In genomic region chr7:77318019-77318418, GRCh38 we compare ENCODE assay signal across 28 cellular contexts.
"Had no signal": no experiment of that assay in that cellular context is flagged by ENCODE, and none has a peak within 500 bp of the region (broad histone marks: within the 10 kb centered on the region; RNA-seq: fewer than 3 reads in every experiment).

No MANE protein-coding gene starts in this region.

- H3K9me3 ChIP-seq: stomach, suprapubic skin, testis, thoracic aorta, thyroid gland, tibial artery, tibial nerve, transverse colon, upper lobe of left lung, upper lobe of right lung, uterus, vagina had no signal

- DNase-seq: stimulated activated CD4-positive, alpha-beta T cell treated with anti-CD3 and anti-CD28 coated beads, Interleukin-2, amount 100 ng/mL, for 48 hours; stimulated activated CD4-positive, alpha-beta T cell treated with anti-CD3 and anti-CD28 coated beads, Interleukin-4, amount 100 ng/mL, for 1 hour; stimulated activated CD4-positive, alpha-beta T cell treated with anti-CD3 and anti-CD28 coated beads, Interleukin-4, amount 100 ng/mL, for 24 hours; stimulated activated CD4-positive, alpha-beta T cell treated with anti-CD3 and anti-CD28 coated beads, Interleukin-4, amount 100 ng/mL, for 4 hours; stimulated activated CD8-positive, alpha-beta memory T cell treated with anti-CD3 and anti-CD28 coated beads, Interleukin-4, amount 100 ng/mL, for 48 hours; stimulated activated naive B cell treated with anti-CD40 and anti-IgM and Interleukin-4, amounts not matched to agents 10 μg/mL and 1 μg/mL and 100 μg/mL, for 72 hours; stimulated activated naive CD4-positive, alpha-beta T cell; stimulated activated naive CD4-positive, alpha-beta T cell treated with Interleukin-2 at 50 U/mL for 16 hours; stimulated activated naive CD8-positive, alpha-beta T cell treated with anti-CD3 and anti-CD28 coated beads, Interleukin-15, amount 100 ng/mL, for 72 hours; stimulated activated naive CD8-positive, alpha-beta T cell treated with anti-CD3 and anti-CD28 coated beads, Interleukin-15, Interleukin-2, amounts not matched to agents 100 U/mL and 50 U/mL, for 24 hours; stomach; substantia nigra; testis; thyroid gland; tibial artery; transverse colon; trophoblast cell; upper lobe of left lung; upper lobe of right lung; uterus had no signal

- H3K4me3 Mint-ChIP-seq: stimulated activated effector memory CD8-positive, alpha-beta T cell treated with anti-CD3 and anti-CD28 coated beads, Interleukin-12 subunit alpha, Interleukin-12 subunit beta, amount 100 ng/mL, for 72 hours; stimulated activated memory B cell treated with anti-CD40 and anti-IgM and Interleukin-4, amounts not matched to agents 10 μg/mL and 1 μg/mL and 100 μg/mL, for 72 hours; stimulated activated naive B cell treated with anti-CD40 and anti-IgM and Interleukin-4, amounts not matched to agents 10 μg/mL and 1 μg/mL and 100 μg/mL, for 72 hours; stimulated activated naive CD8-positive, alpha-beta T cell treated with anti-CD3 and anti-CD28 coated beads, Interleukin-15, amount 100 ng/mL, for 72 hours; stimulated activated naive CD8-positive, alpha-beta T cell treated with anti-CD3 and anti-CD28 coated beads, Interleukin-15, Interleukin-2, amounts not matched to agents 100 ng/mL and 50 ng/mL, for 24 hours; type B pancreatic cell had no signal

- H3K4me1 ChIP-seq: uterus, vagina had no signal

- H3K4me1 Mint-ChIP-seq: stimulated activated naive CD8-positive, alpha-beta T cell treated with anti-CD3 and anti-CD28 coated beads, Interleukin-15, amount 100 ng/mL, for 72 hours had no signal

- H3K36me3 ChIP-seq: thoracic aorta, thyroid gland, transverse colon, uterus, vagina had no signal

- H3K27ac Mint-ChIP-seq: stimulated activated effector memory CD8-positive, alpha-beta T cell treated with anti-CD3 and anti-CD28 coated beads, Interleukin-12 subunit alpha, Interleukin-12 subunit beta, amount 100 ng/mL, for 72 hours; stimulated activated memory B cell treated with anti-CD40 and anti-IgM and Interleukin-4, amounts not matched to agents 10 μg/mL and 1 μg/mL and 100 μg/mL, for 72 hours; stimulated activated naive B cell treated with anti-CD40 and anti-IgM and Interleukin-4, amounts not matched to agents 10 μg/mL and 1 μg/mL and 100 μg/mL, for 72 hours; stimulated activated naive CD8-positive, alpha-beta T cell treated with anti-CD3 and anti-CD28 coated beads, Interleukin-15, amount 100 ng/mL, for 72 hours; stimulated activated naive CD8-positive, alpha-beta T cell treated with anti-CD3 and anti-CD28 coated beads, Interleukin-15, Interleukin-2, amounts not matched to agents 100 ng/mL and 50 ng/mL, for 24 hours; type B pancreatic cell had no signal

- H3K27ac ChIP-seq: stomach, suprapubic skin, testis, thoracic aorta, thyroid gland, tibial artery, tibial nerve, transverse colon, upper lobe of left lung, upper lobe of right lung, uterus, vagina had no signal

- H3K27me3 ChIP-seq: stomach, suprapubic skin, testis, thyroid gland, tibial artery, tibial nerve, transverse colon, upper lobe of left lung, upper lobe of right lung, uterus, vagina had no signal

- ATAC-seq: stimulated activated effector memory CD8-positive, alpha-beta T cell treated with anti-CD3 and anti-CD28 coated beads, Interleukin-12 subunit alpha, Interleukin-12 subunit beta, amount 100 ng/mL, for 72 hours; stimulated activated memory B cell treated with anti-CD40 and anti-IgM and Interleukin-4, amounts not matched to agents 10 μg/mL and 1 μg/mL and 100 μg/mL, for 72 hours; stimulated activated naive B cell treated with anti-CD40 and anti-IgM and Interleukin-4, amounts not matched to agents 10 μg/mL and 1 μg/mL and 100 μg/mL, for 72 hours; stimulated activated naive CD8-positive, alpha-beta T cell treated with anti-CD3 and anti-CD28 coated beads, Interleukin-15, amount 100 ng/mL, for 72 hours; stimulated activated naive CD8-positive, alpha-beta T cell treated with anti-CD3 and anti-CD28 coated beads, Interleukin-15, Interleukin-2, amounts not matched to agents 100 U/mL and 50 U/mL, for 24 hours; upper lobe of right lung had no signal

- H3K4me3 ChIP-seq: stomach, suprapubic skin, testis, thoracic aorta, thyroid gland, tibial artery, tibial nerve, transverse colon, upper lobe of left lung, upper lobe of right lung, uterus, vagina had no signal

- H3K27me3 Mint-ChIP-seq: stimulated activated memory B cell treated with anti-CD40 and anti-IgM and Interleukin-4, amounts not matched to agents 10 μg/mL and 1 μg/mL and 100 μg/mL, for 72 hours; stimulated activated naive B cell treated with anti-CD40 and anti-IgM and Interleukin-4, amounts not matched to agents 10 μg/mL and 1 μg/mL and 100 μg/mL, for 72 hours; stimulated activated naive CD8-positive, alpha-beta T cell treated with anti-CD3 and anti-CD28 coated beads, Interleukin-15, amount 100 ng/mL, for 72 hours; stimulated activated naive CD8-positive, alpha-beta T cell treated with anti-CD3 and anti-CD28 coated beads, Interleukin-15, Interleukin-2, amounts not matched to agents 100 ng/mL and 50 ng/mL, for 24 hours; type B pancreatic cell had no signal

- H3K9me3 Mint-ChIP-seq: stimulated activated effector memory CD8-positive, alpha-beta T cell treated with anti-CD3 and anti-CD28 coated beads, Interleukin-12 subunit alpha, Interleukin-12 subunit beta, amount 100 ng/mL, for 72 hours; stimulated activated memory B cell treated with anti-CD40 and anti-IgM and Interleukin-4, amounts not matched to agents 10 μg/mL and 1 μg/mL and 100 μg/mL, for 72 hours; stimulated activated naive B cell treated with anti-CD40 and anti-IgM and Interleukin-4, amounts not matched to agents 10 μg/mL and 1 μg/mL and 100 μg/mL, for 72 hours; stimulated activated naive CD8-positive, alpha-beta T cell treated with anti-CD3 and anti-CD28 coated beads, Interleukin-15, amount 100 ng/mL, for 72 hours; stimulated activated naive CD8-positive, alpha-beta T cell treated with anti-CD3 and anti-CD28 coated beads, Interleukin-15, Interleukin-2, amounts not matched to agents 100 ng/mL and 50 ng/mL, for 24 hours; type B pancreatic cell had no signal
